Comparison of ENCODE assay signal across 1 cellular context in genomic region chr17:76104896-76105231, GRCh38.
TF ChIP-seq lines count a peak whose summit lies in the region.

No MANE protein-coding gene starts in this region.

TF ChIP-seq in H1, 55 proteins besides CTCF, POLR2A, EP300 and RAD21:
- TF ChIP-seq YY1 (IDR thresholded peaks at IDR 0.05; ENCODE audit: low read depth, low read length) (no peak), TAF1 (IDR thresholded peaks at IDR 0.05; ENCODE audit: low read depth, low read length) (no peak), PHF8 (conservative IDR thresholded peaks at IDR 0.05; ENCODE audit: low read depth, low read length) (no peak), TCF12 (IDR thresholded peaks at IDR 0.05; ENCODE audit: low read depth, low read length) (no peak), SIRT6 (IDR thresholded peaks at IDR 0.05; ENCODE audit: low read length) (no peak), KDM1A (IDR thresholded peaks at IDR 0.05; ENCODE audit: borderline replicate concordance, low read length) (no peak), POLR2AphosphoS5 (IDR thresholded peaks at IDR 0.05; ENCODE audit: low read depth, low read length) (no peak), ZNF274 (IDR thresholded peaks at IDR 0.05; ENCODE audit: borderline replicate concordance, extremely low read depth, low read length) (no peak), SIN3A (conservative IDR thresholded peaks at IDR 0.05 in 1 of 2, IDR thresholded peaks at IDR 0.05 in 1 of 2; ENCODE audit: low read depth in 1 of 2, low read length in 2 of 2) (no peak), SRF (IDR thresholded peaks at IDR 0.05; ENCODE audit: low read depth, low read length) (no peak), TEAD4 (IDR thresholded peaks at IDR 0.05; ENCODE audit: low read depth, low read length) (no peak)
